ENCODE assay signal across 9 cellular contexts in the genomic region with DNA sequence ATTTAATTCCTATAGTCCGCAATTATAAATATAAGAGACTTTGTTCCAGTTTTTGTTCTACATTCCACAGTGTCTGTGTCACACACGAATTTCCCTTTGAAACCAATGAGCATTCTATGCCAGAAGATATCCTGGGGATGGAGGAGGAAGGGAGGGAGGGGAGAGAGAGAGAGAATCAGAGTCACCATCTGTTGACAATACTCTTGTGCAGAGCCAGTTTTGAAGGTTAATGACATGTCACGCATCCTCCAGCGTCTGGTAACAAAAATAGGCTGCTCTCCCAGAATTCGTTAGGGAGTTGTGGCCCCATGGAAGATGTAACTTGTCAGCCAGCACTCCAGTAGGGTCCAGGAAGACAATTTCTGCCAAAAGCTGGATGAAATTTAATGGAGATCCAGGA.
DNase-seq lines count a peak whose midpoint lies in the region; ATAC-seq and TF ChIP-seq lines count a peak whose summit lies in the region.
"Had no signal": no experiment of that assay in that cellular context is flagged by ENCODE, and none has a peak within 500 bp of the region (broad histone marks: within the 10 kb centered on the region; RNA-seq: fewer than 3 reads in every experiment).

No MANE protein-coding gene starts in this region.

- H3K4me3 ChIP-seq in stomach: no peak overlapping the region

- H3K4me3 Mint-ChIP-seq in T-cell: no peak overlapping the region
- H3K4me3 Mint-ChIP-seq in effector memory CD8-positive, alpha-beta T cell: no peak overlapping the region
- H3K4me3 Mint-ChIP-seq: activated naive CD8-positive, alpha-beta T cell treated with anti-CD3 and anti-CD28 coated beads, Interleukin-2, amount 10 ng/mL, durations not matched to agents 7 days and 5 days had no signal

- no peaks in the 10 kb centered on the region for H3K27me3 ChIP-seq in stomach

- no peaks in the 10 kb centered on the region for H3K36me3 ChIP-seq in stomach

- WGBS in stomach, 5 donors: 34 to 68% (median 55%) methylated on average over 5 of the region's 5 CpGs

- intact Hi-C loops in stomach (cut with DNase I; ENCODE audit: low total_unique reads): no loop called here

- CTCF ChIA-PET in T-cell (lab: Charles Lee): interaction anchor here in 1 of 2 donors (0.5 kb wide), 1 partner anchor 290 kb away, joined by 4 read pairs; no protein-coding TSS in a partner anchor

- no peak overlapping the region for H3K27ac Mint-ChIP-seq in T-cell
- H3K27ac Mint-ChIP-seq in effector memory CD8-positive, alpha-beta T cell: no peak overlapping the region
- H3K27ac Mint-ChIP-seq: activated naive CD8-positive, alpha-beta T cell treated with anti-CD3 and anti-CD28 coated beads, Interleukin-2, amount 10 ng/mL, durations not matched to agents 7 days and 5 days had no signal

- no peak for TF ChIP-seq EP300 in stomach (IDR thresholded peaks at IDR 0.05)

- H3K27me3 Mint-ChIP-seq in T-cell: peaks cover 0 to 4% of the 10 kb centered on the region in 2 donors
- no peaks in the 10 kb centered on the region for H3K27me3 Mint-ChIP-seq in effector memory CD8-positive, alpha-beta T cell

- H3K27ac ChIP-seq in stomach: peak overlapping the region in 3 of 5 donors; percentile 3 to 58 (median 39)

- TF ChIP-seq POLR2A in stomach (IDR thresholded peaks at IDR 0.05): no peak

- TF ChIP-seq CTCF in stomach (IDR thresholded peaks at IDR 0.05): no peak

- DNase-seq in HT-29 (ENCODE audit: low spot score) (peak; percentile 64), SHP77 (lab: John Stamatoyannopoulos, UW) (peak; percentile 90), glomerular visceral epithelial cell (ENCODE audit: extremely low spot score) (peak; percentile 63), stomach (no peak), T-cell (no peak), middle frontal gyrus (ENCODE audit: extremely low spot score, low spot score) (no peak), D341Med (ENCODE audit: low spot score) (no peak)
- no peak for DNase-seq in effector memory CD8-positive, alpha-beta T cell
- DNase-seq: activated naive CD8-positive, alpha-beta T cell treated with anti-CD3 and anti-CD28 coated beads, Interleukin-2, amount 10 ng/mL, durations not matched to agents 7 days and 5 days had no signal

- H3K9me3 ChIP-seq in stomach: no peaks in the 10 kb centered on the region

- H3K36me3 Mint-ChIP-seq in T-cell: no peaks in the 10 kb centered on the region
- no peaks in the 10 kb centered on the region for H3K36me3 Mint-ChIP-seq in effector memory CD8-positive, alpha-beta T cell (ENCODE audit: insufficient read depth)

- no peak for ATAC-seq in T-cell (replicated peaks in 1 of 4)
- no peak for ATAC-seq in effector memory CD8-positive, alpha-beta T cell (replicated peaks)

- POLR2A ChIA-PET in T-cell (lab: Charles Lee): interaction anchor here in 1 of 2 donors (0.6 kb wide), 1 partner anchor 409 kb away, joined by 3 read pairs; no protein-coding TSS in a partner anchor

- H3K9me3 Mint-ChIP-seq in T-cell: no peaks in the 10 kb centered on the region
- H3K9me3 Mint-ChIP-seq in effector memory CD8-positive, alpha-beta T cell: no peaks in the 10 kb centered on the region

- peaks cover 22 to 47% (median 36%) of the 10 kb centered on the region in 4 donors for H3K4me1 ChIP-seq in stomach

- H3K4me1 Mint-ChIP-seq in T-cell: peaks cover 15 to 26% (median 24%) of the 10 kb centered on the region in 3 donors
- H3K4me1 Mint-ChIP-seq in effector memory CD8-positive, alpha-beta T cell (ENCODE audit: low read depth in 2 of 2): peaks cover 13 to 15% of the 10 kb centered on the region in 2 donors

Comparison
In these comparisons a context has a peak if more than half of its experiments do, and no peak if none do; other contexts are left out.
1. DNase-seq: peak in HT-29 (single experiment), SHP77 (2 of 2) and glomerular visceral epithelial cell (single experiment); none in stomach (single experiment), T-cell (0 of 34), effector memory CD8-positive, alpha-beta T cell (0 of 3), middle frontal gyrus (single experiment) and D341Med (single experiment).